ENCODE assay signal across 8 cellular contexts in genomic region chr19:3367572-3368440, GRCh38. TPM values are rescaled to one million over a fixed set of nuclear protein-coding genes. Genes with fewer than 3 reads are reported as not detected.
DNase-seq lines count a peak whose midpoint lies in the region; ATAC-seq and TF ChIP-seq lines count a peak whose summit lies in the region.

No MANE protein-coding gene starts in this region.

- H3K4me1 Mint-ChIP-seq in chondrocyte (ENCODE audit: low read depth): peaks cover 52% of the 10 kb centered on the region
- H3K4me1 Mint-ChIP-seq in natural killer cell: peaks cover 0 to 46% of the 10 kb centered on the region in 2 donors

- no peak for TF ChIP-seq CTCF in BJ (IDR thresholded peaks at IDR 0.05; ENCODE audit: insufficient read depth, low read depth, low read length)
- no peak for TF ChIP-seq CTCF in LNCaP clone FGC (IDR thresholded peaks at IDR 0.05; ENCODE audit: control insufficient read depth, extremely low read depth, insufficient read depth)
- TF ChIP-seq CTCF in chondrocyte (IDR thresholded peaks at IDR 0.05): no peak
- TF ChIP-seq CTCF in natural killer cell (IDR thresholded peaks at IDR 0.05): no peak

- CTCF ChIA-PET in BJ (lab: Yijun Ruan, JAX): no interaction called here

- POLR2A ChIA-PET in BJ (lab: Charles Lee): no interaction called here

- H3K4me3 Mint-ChIP-seq in chondrocyte (ENCODE audit: unreplicated experiment) (peak overlapping the region; percentile 72), natural killer cell (peak overlapping the region; percentile 62)

- H3K27ac Mint-ChIP-seq in chondrocyte (ENCODE audit: unreplicated experiment): peak overlapping the region; percentile 76
- no peak overlapping the region for H3K27ac Mint-ChIP-seq in natural killer cell

- H3K9me3 Mint-ChIP-seq in chondrocyte (ENCODE audit: low read depth) (no peaks in the 10 kb centered on the region), natural killer cell (no peaks in the 10 kb centered on the region)

- H3K27me3 ChIP-seq in BJ (ENCODE audit: control insufficient read depth, insufficient read depth, low read length): no peaks in the 10 kb centered on the region

- DNase-seq in BJ (ENCODE audit: low read depth): no peak
- DNase-seq in LNCaP clone FGC (ENCODE audit: low read depth): no peak
- DNase-seq in chondrocyte (ENCODE audit: low spot score): no peak
- no peak for DNase-seq in natural killer cell
- DNase-seq in central memory CD4-positive, alpha-beta T cell: no peak
- no peak for DNase-seq in superior temporal gyrus (ENCODE audit: extremely low spot score)

- ATAC-seq in natural killer cell (no peak), HG03520 (IDR thresholded peaks at IDR 0.05; ENCODE audit: unreplicated experiment) (no peak), GM18517 (IDR thresholded peaks at IDR 0.05; ENCODE audit: unreplicated experiment) (no peak)

- H3K27me3 Mint-ChIP-seq in chondrocyte (ENCODE audit: low read depth) (no peaks in the 10 kb centered on the region), natural killer cell (ENCODE audit: low read depth in 2 of 2) (peaks cover 0 to 24% of the 10 kb centered on the region in 2 donors)

- H3K4me3 ChIP-seq in BJ (ENCODE audit: low read depth, low read length) (peak overlapping the region; percentile 88), LNCaP clone FGC (ENCODE audit: low read depth, low read length) (peak overlapping the region; percentile 92)

- H3K36me3 ChIP-seq in BJ (ENCODE audit: control insufficient read depth, insufficient read depth, low read length): peaks cover 4% of the 10 kb centered on the region

- no peaks in the 10 kb centered on the region for H3K36me3 Mint-ChIP-seq in chondrocyte (ENCODE audit: low read depth)
- no peaks in the 10 kb centered on the region for H3K36me3 Mint-ChIP-seq in natural killer cell

- intact Hi-C loops in natural killer cell (cut with micrococcal nuclease): no loop called here

RNA-seq across cellular contexts. Expression of gene NFIC, which starts 1.4 kb away (rescaled TPM):
- polyA plus RNA-seq in BJ (2011; rRNA removed): 3.7 and 5.0 TPM in 2 replicates
- polyA minus RNA-seq in BJ (2011; rRNA and poly(A)+ RNA removed): 17.0 and 36.3 TPM in 2 replicates
- 81.5 to 85.5 TPM (median 83.4 TPM) in 3 replicates for total RNA-seq in chondrocyte
- total RNA-seq in natural killer cell: 10 to 100 TPM; 18.5 to 22.2 (median 20.6) TPM
